In genomic region chr14:100221419-100222218, GRCh38 we compare ENCODE assay signal across 8 cellular contexts. TPM values are rescaled to one million over a fixed set of nuclear protein-coding genes. Genes with fewer than 3 reads are reported as not detected.
DNase-seq lines count a peak whose midpoint lies in the region; ATAC-seq, FAIRE-seq and TF ChIP-seq lines count a peak whose summit lies in the region.

No MANE protein-coding gene starts in this region.

- intact Hi-C loops in body of pancreas (cut with DNase I) (no loop called here), kidney (cut with DNase I) (no loop called here)

- no peak for FAIRE-seq in kidney (lab: Jason Lieb, UNC)
- FAIRE-seq in RCC 7860 (lab: Jason Lieb, UNC), result no peak

- no peak overlapping the region for H3K4me3 ChIP-seq in body of pancreas
- peak overlapping the region; percentile 41 to 70 for H3K4me3 ChIP-seq in kidney (ENCODE audit: low read length in 2 of 2)

- WGBS in body of pancreas, 2 donors, result 9 to 12% methylated on average over 13 to 16 of the region's 16 CpGs

- TF ChIP-seq POLR2A in body of pancreas (IDR thresholded peaks at IDR 0.05), result peak in 1 of 3 donors; percentile 23

- H3K27ac ChIP-seq in KOPT-K1 (ENCODE audit: low read depth, low read length, poor library complexity, severe bottlenecking) (peak overlapping the region; percentile 87), body of pancreas (peak overlapping the region in 3 of 4 donors; percentile 43 to 69 (median 54)), kidney (ENCODE audit: low read depth in 2 of 2, low read length in 2 of 2) (no peak overlapping the region)

- H3K4me1 ChIP-seq in body of pancreas (peaks cover 21% of the 10 kb centered on the region), kidney (ENCODE audit: control insufficient read depth in 1 of 2, insufficient read depth in 1 of 2, low read depth in 1 of 2, low read length in 2 of 2) (peaks cover 0 to 14% of the 10 kb centered on the region in 2 donors)

- H3K9ac ChIP-seq in kidney (ENCODE audit: low read length in 2 of 2), result peak overlapping the region; percentile 3 to 41

- no peak for TF ChIP-seq CTCF in body of pancreas (IDR thresholded peaks at IDR 0.05)
- TF ChIP-seq CTCF in kidney (IDR thresholded peaks at IDR 0.05; ENCODE audit: borderline replicate concordance, extremely low read depth, insufficient read depth), result no peak

- peak; percentile 57 for DNase-seq in GDM1 (lab: John Stamatoyannopoulos, UW)
- DNase-seq in T-helper 1 cell, result peak; percentile 28 to 86 (median 57)
- DNase-seq in body of pancreas, result peak; percentile 53 to 75 (median 70)
- DNase-seq in kidney, result peak; percentile 82
- DNase-seq in stimulated activated CD4-positive, alpha-beta T cell treated with anti-CD3 and anti-CD28 coated beads, Interleukin-4, amount 100 ng/mL, for 1 hour, result peak; percentile 65
- no peak for DNase-seq in RCC 7860 (ENCODE audit: low spot score)

- H3K9me3 ChIP-seq in KOPT-K1 (ENCODE audit: insufficient read depth, low read length, poor library complexity, severe bottlenecking) (no peaks in the 10 kb centered on the region), body of pancreas (no peaks in the 10 kb centered on the region), kidney (ENCODE audit: control insufficient read depth in 1 of 2, low read length in 2 of 2) (no peaks in the 10 kb centered on the region)

- no peaks in the 10 kb centered on the region for H3K27me3 ChIP-seq in body of pancreas

- ATAC-seq in GM21737 (IDR thresholded peaks at IDR 0.05; ENCODE audit: unreplicated experiment) (peak; percentile 89), body of pancreas (peak; percentile 84)

- no peaks in the 10 kb centered on the region for H3K36me3 ChIP-seq in KOPT-K1 (ENCODE audit: insufficient read depth, low read length)
- no peaks in the 10 kb centered on the region for H3K36me3 ChIP-seq in body of pancreas (replicated peaks in 1 of 2; ENCODE audit: insufficient read depth in 1 of 2, low read depth in 2 of 2)
- no peaks in the 10 kb centered on the region for H3K36me3 ChIP-seq in kidney (ENCODE audit: control insufficient read depth in 1 of 2, insufficient read depth in 2 of 2, low read length in 2 of 2)

RNA-seq across cellular contexts. Expression of gene YY1, which starts 17.3 kb away (rescaled TPM):
- total RNA-seq in body of pancreas (10 to 100 TPM; 27.0 to 30.3 TPM), kidney (60.4 TPM)
- 34.2 TPM for polyA plus RNA-seq in kidney (ENCODE audit: insufficient read depth, low read depth, low replicate concordance)

Comparison
In these comparisons a context has a peak if more than half of its experiments do, and no peak if none do; other contexts are left out.
1. H3K27ac ChIP-seq: peak in KOPT-K1 (single experiment) and body of pancreas (3 of 4); none in kidney (0 of 2).
2. H3K4me3 ChIP-seq: peak in kidney (2 of 2); none in body of pancreas (0 of 2).